In the genomic region with DNA sequence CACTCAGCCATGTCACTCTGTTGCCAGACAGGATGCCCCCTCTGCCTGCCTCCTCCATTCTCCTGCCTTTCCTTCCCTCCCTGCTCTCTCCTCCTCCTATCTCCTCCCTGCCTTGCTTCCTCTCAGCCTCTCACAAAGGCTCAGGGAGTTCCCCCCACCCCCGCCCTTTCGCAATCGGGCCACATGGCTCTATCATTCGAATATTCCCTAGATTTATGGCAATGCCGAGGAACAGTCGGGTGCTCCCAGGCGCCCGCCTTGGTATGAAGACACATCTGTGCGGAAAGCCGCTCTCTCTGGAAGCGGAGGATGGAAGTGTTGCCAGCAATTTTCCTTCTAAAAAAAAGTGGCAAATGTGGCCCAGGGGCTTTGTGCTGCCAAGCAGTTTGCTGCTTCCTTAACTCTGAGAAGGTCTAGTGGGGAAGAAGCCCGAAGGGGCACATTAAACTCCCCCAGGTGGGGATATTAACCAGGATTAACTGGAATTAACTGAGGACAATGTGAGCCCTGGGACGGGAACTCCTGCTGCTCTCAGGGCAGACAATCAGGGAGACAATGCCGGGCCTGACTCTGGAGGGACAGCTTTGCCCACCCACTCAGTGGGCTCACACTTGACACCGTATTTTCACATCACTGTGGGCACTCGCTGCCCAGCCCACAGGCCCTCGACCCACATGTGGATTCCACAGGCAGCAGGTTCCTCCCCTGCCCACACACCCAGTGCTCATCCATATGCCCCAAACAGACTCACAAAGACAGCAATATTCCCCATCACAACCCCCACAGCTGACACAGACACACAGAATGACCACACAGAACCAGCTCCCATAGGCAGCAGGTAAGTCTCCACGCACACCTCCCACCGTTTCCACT, we compare ENCODE assay signal across 9 cellular contexts.
DNase-seq lines count a peak whose midpoint lies in the region; ATAC-seq and TF ChIP-seq lines count a peak whose summit lies in the region.
"Had no signal": no experiment of that assay in that cellular context is flagged by ENCODE, and none has a peak within 500 bp of the region (broad histone marks: within the 10 kb centered on the region; RNA-seq: fewer than 3 reads in every experiment).

No MANE protein-coding gene starts in this region.

- ATAC-seq in HG02642 (IDR thresholded peaks at IDR 0.05; ENCODE audit: poor library complexity, unreplicated experiment) = no peak

- H4K20me1 ChIP-seq in fibroblast of lung (ENCODE audit: control insufficient read depth, extremely low read depth, insufficient read depth, low read length) = no peaks in the 10 kb centered on the region

- H3K27ac Mint-ChIP-seq in chondrocyte (ENCODE audit: unreplicated experiment) = no peak overlapping the region

- no peaks in the 10 kb centered on the region for H3K9me3 Mint-ChIP-seq in chondrocyte (ENCODE audit: low read depth)

- TF ChIP-seq EP300 in sigmoid colon (IDR thresholded peaks at IDR 0.05) = no peak

- H3K27me3 ChIP-seq in fibroblast of lung (ENCODE audit: control insufficient read depth, insufficient read depth, low read length) (no peaks in the 10 kb centered on the region), sigmoid colon (no peaks in the 10 kb centered on the region)

- peaks cover 13% of the 10 kb centered on the region for H3K4me1 Mint-ChIP-seq in chondrocyte (ENCODE audit: low read depth)

- peak; percentile 80 for DNase-seq in EL
- DNase-seq in OCI-M1 (lab: John Stamatoyannopoulos, UW) = peak; percentile 22
- DNase-seq in fibroblast of lung (ENCODE audit: low read depth in 2 of 2) = peak; percentile 28 to 84
- DNase-seq in sigmoid colon = peak; percentile 77
- no peak for DNase-seq in chondrocyte (ENCODE audit: low spot score)
- no peak for DNase-seq in hepatic stellate cell (ENCODE audit: low spot score)
- no peak for DNase-seq in glomerular visceral epithelial cell (ENCODE audit: extremely low spot score)
- DNase-seq: activated CD4-positive, alpha-beta T cell treated with anti-CD3 and anti-CD28 coated beads, Interleukin-2, amount 50 U/mL, for 1 hour had no signal

- intact Hi-C loops in sigmoid colon (cut with DNase I) = no loop called here

- H3K36me3 ChIP-seq in fibroblast of lung (ENCODE audit: control insufficient read depth, insufficient read depth, low read length) = no peaks in the 10 kb centered on the region
- no peaks in the 10 kb centered on the region for H3K36me3 ChIP-seq in sigmoid colon

- no peaks in the 10 kb centered on the region for H3K27me3 Mint-ChIP-seq in chondrocyte (ENCODE audit: low read depth)

- H3K4me2 ChIP-seq in fibroblast of lung (ENCODE audit: extremely low read depth, insufficient read depth, low read length) = peak overlapping the region; percentile 15

- peak overlapping the region; percentile 76 for H2AFZ ChIP-seq in fibroblast of lung (ENCODE audit: low read length)

- TF ChIP-seq CTCF in fibroblast of lung (conservative IDR thresholded peaks at IDR 0.05 in 1 of 2, IDR thresholded peaks at IDR 0.05 in 1 of 2; ENCODE audit: low read depth in 1 of 2, low read length in 2 of 2) (no peak), sigmoid colon (IDR thresholded peaks at IDR 0.05) (no peak), chondrocyte (IDR thresholded peaks at IDR 0.05) (no peak)

- H3K36me3 Mint-ChIP-seq in chondrocyte (ENCODE audit: low read depth) = no peaks in the 10 kb centered on the region

- H3K9ac ChIP-seq in fibroblast of lung (ENCODE audit: insufficient read depth, low read length) = no peak overlapping the region

- no peak overlapping the region for H3K4me3 Mint-ChIP-seq in chondrocyte (ENCODE audit: unreplicated experiment)

- WGBS in sigmoid colon, 2 donors = 39 to 60% methylated on average over 19 of the region's 19 CpGs

- H3K4me3 ChIP-seq in fibroblast of lung (replicated peaks in 1 of 4; ENCODE audit: control extremely low read depth in 1 of 4, insufficient read depth in 1 of 4, low read depth in 3 of 4, low read length in 4 of 4) = no peak overlapping the region
- no peak overlapping the region for H3K4me3 ChIP-seq in sigmoid colon

- H3K79me2 ChIP-seq in fibroblast of lung (ENCODE audit: control insufficient read depth, insufficient read depth, low read length) = no peaks in the 10 kb centered on the region

- H3K27ac ChIP-seq in fibroblast of lung (ENCODE audit: insufficient read depth, low read length) (peak overlapping the region; percentile 15), sigmoid colon (peak overlapping the region in 1 of 4 donors; percentile 51)

- TF ChIP-seq POLR2A in sigmoid colon (IDR thresholded peaks at IDR 0.05) = no peak

- H3K9me3 ChIP-seq in fibroblast of lung (ENCODE audit: control insufficient read depth, insufficient read depth, low read depth, low read length) = no peaks in the 10 kb centered on the region
- no peaks in the 10 kb centered on the region for H3K9me3 ChIP-seq in sigmoid colon

- H3K4me1 ChIP-seq in fibroblast of lung (ENCODE audit: control insufficient read depth, extremely low read depth, insufficient read depth, low read length) (peaks cover 29% of the 10 kb centered on the region), sigmoid colon (peaks cover 0 to 28% (median 23%) of the 10 kb centered on the region in 4 donors)

Comparison
In these comparisons a context has a peak if more than half of its experiments do, and no peak if none do; other contexts are left out.
1. DNase-seq: peak in EL (single experiment), OCI-M1 (single experiment), fibroblast of lung (2 of 2) and sigmoid colon (single experiment); none in chondrocyte (single experiment), hepatic stellate cell (single experiment) and glomerular visceral epithelial cell (single experiment).